In genomic region chr3:147662705-147663104, GRCh38 we compare ENCODE assay signal across 37 cellular contexts.
"Had no signal": no experiment of that assay in that cellular context is flagged by ENCODE, and none has a peak within 500 bp of the region (broad histone marks: within the 10 kb centered on the region; RNA-seq: fewer than 3 reads in every experiment).

No MANE protein-coding gene starts in this region.

- H3K27me3 Mint-ChIP-seq: activated naive CD4-positive, alpha-beta T cell treated with anti-CD3 and anti-CD28 coated beads, Interleukin-2, amount 10 ng/mL, durations not matched to agents 7 days and 5 days; activated naive CD4-positive, alpha-beta T cell treated with anti-CD3 and anti-CD28 coated beads, Interleukin-2, amount 50 U/mL, for 24 hours; activated naive CD8-positive, alpha-beta T cell; activated naive CD8-positive, alpha-beta T cell treated with anti-CD3 and anti-CD28 coated beads for 36 hours; activated naive CD8-positive, alpha-beta T cell treated with anti-CD3 and anti-CD28 coated beads, Interleukin-2, amount 10 ng/mL, durations not matched to agents 7 days and 5 days; activated naive CD8-positive, alpha-beta T cell treated with anti-CD3 and anti-CD28 coated beads, Interleukin-2, amount 50 U/mL, for 24 hours; activated T-cell treated with anti-CD3 and anti-CD28 coated beads, Interleukin-2, amount 50 U/mL, for 24 hours; activated T-helper 17 cell treated with anti-CD3 and anti-CD28 coated beads, Interleukin-2, amount 50 U/mL, for 72 hours; brain; central memory CD8-positive, alpha-beta T cell had no signal

- H3K9me3 Mint-ChIP-seq: activated naive CD4-positive, alpha-beta T cell treated with anti-CD3 and anti-CD28 coated beads, Interleukin-2, amount 10 ng/mL, durations not matched to agents 7 days and 5 days; activated naive CD8-positive, alpha-beta T cell treated with anti-CD3 and anti-CD28 coated beads for 36 hours; activated naive CD8-positive, alpha-beta T cell treated with anti-CD3 and anti-CD28 coated beads, Interleukin-2, amount 10 ng/mL, durations not matched to agents 7 days and 5 days; activated naive CD8-positive, alpha-beta T cell treated with anti-CD3 and anti-CD28 coated beads, Interleukin-2, amount 50 U/mL, for 24 hours; activated T-cell treated with anti-CD3 and anti-CD28 coated beads, Interleukin-2, amount 50 U/mL, for 4 hours; activated T-helper 1 cell treated with anti-CD3 and anti-CD28 coated beads, Interleukin-12 subunit alpha, Interleukin-12 subunit beta, Interleukin-2, Interleukin-4 antibody, amounts not matched to agents 30 ng/mL and 10 ng/mL and 1 ng/mL, durations not matched to agents 14 hours and 24 hours and 36 hours; activated T-helper 2 cell treated with anti-CD3 and anti-CD28 coated beads, Interferon-gamma antibody, Interleukin-2, Interleukin-4, amounts not matched to agents 10 μg/mL and 5 μg/mL and 100 μg/mL, durations not matched to agents 14 hours and 24 hours and 36 hours had no signal

- H3K4me3 Mint-ChIP-seq: activated naive CD4-positive, alpha-beta T cell treated with anti-CD3 and anti-CD28 coated beads for 36 hours; activated naive CD4-positive, alpha-beta T cell treated with anti-CD3 and anti-CD28 coated beads, Interleukin-2, amount 10 ng/mL, durations not matched to agents 7 days and 5 days; activated naive CD4-positive, alpha-beta T cell treated with anti-CD3 and anti-CD28 coated beads, Interleukin-2, amount 50 U/mL, for 24 hours; activated naive CD8-positive, alpha-beta T cell; activated naive CD8-positive, alpha-beta T cell treated with anti-CD3 and anti-CD28 coated beads for 36 hours; activated naive CD8-positive, alpha-beta T cell treated with anti-CD3 and anti-CD28 coated beads, Interleukin-2, amount 10 ng/mL, durations not matched to agents 7 days and 5 days; activated naive CD8-positive, alpha-beta T cell treated with anti-CD3 and anti-CD28 coated beads, Interleukin-2, amount 50 U/mL, for 24 hours; activated T-cell treated with anti-CD3 and anti-CD28 coated beads, Interleukin-2, amount 50 U/mL, for 24 hours; activated T-cell treated with anti-CD3 and anti-CD28 coated beads, Interleukin-2, amount 50 U/mL, for 4 hours; activated T-cell treated with anti-CD3 and anti-CD28 coated beads, Interleukin-2, amount 50 U/mL, for 72 hours; activated T-helper 1 cell treated with anti-CD3 and anti-CD28 coated beads, Interleukin-12 subunit alpha, Interleukin-12 subunit beta, Interleukin-2, Interleukin-4 antibody, amounts not matched to agents 30 ng/mL and 10 ng/mL and 1 ng/mL, durations not matched to agents 14 hours and 24 hours and 36 hours; activated T-helper 17 cell treated with anti-CD3 and anti-CD28 coated beads, Interleukin-2, amount 50 U/mL, for 72 hours; brain; central memory CD8-positive, alpha-beta T cell had no signal

- ATAC-seq: activated naive CD4-positive, alpha-beta T cell treated with anti-CD3 and anti-CD28 coated beads, Interleukin-2, amount 50 U/mL, for 72 hours; activated naive CD8-positive, alpha-beta T cell treated with anti-CD3 and anti-CD28 coated beads, Interleukin-2, amount 50 U/mL, for 24 hours; activated T-cell treated with anti-CD3 and anti-CD28 coated beads, Interleukin-2, amount 50 U/mL, for 4 hours; activated T-cell treated with anti-CD3 and anti-CD28 coated beads, Interleukin-2, amount 50 U/mL, for 72 hours; activated T-helper 17 cell treated with anti-CD3 and anti-CD28 coated beads, Interleukin-2, amount 50 U/mL, for 72 hours; body of pancreas had no signal

- H3K4me1 Mint-ChIP-seq: activated naive CD4-positive, alpha-beta T cell treated with anti-CD3 and anti-CD28 coated beads, Interleukin-2, amount 10 ng/mL, durations not matched to agents 7 days and 5 days; activated naive CD4-positive, alpha-beta T cell treated with anti-CD3 and anti-CD28 coated beads, Interleukin-2, amount 50 U/mL, for 24 hours; activated naive CD8-positive, alpha-beta T cell treated with anti-CD3 and anti-CD28 coated beads for 36 hours; activated naive CD8-positive, alpha-beta T cell treated with anti-CD3 and anti-CD28 coated beads, Interleukin-2, amount 10 ng/mL, durations not matched to agents 7 days and 5 days; activated naive CD8-positive, alpha-beta T cell treated with anti-CD3 and anti-CD28 coated beads, Interleukin-2, amount 50 U/mL, for 24 hours; activated T-helper 17 cell treated with anti-CD3 and anti-CD28 coated beads, Interleukin-2, amount 50 U/mL, for 72 hours; central memory CD8-positive, alpha-beta T cell had no signal

- H3K36me3 ChIP-seq: adrenal gland, ascending aorta, brain microvascular endothelial cell, breast epithelium, cardiac muscle cell had no signal

- DNase-seq: activated effector memory CD4-positive, alpha-beta T cell treated with anti-CD3 and anti-CD28 coated beads, Interleukin-2, amount 50 U/mL, for 16 hours; activated effector memory CD4-positive, alpha-beta T cell treated with Interleukin-2 at 50 U/mL for 16 hours; activated gamma-delta T cell; activated gamma-delta T cell treated with Interleukin-2 at 50 U/mL for 16 hours; activated naive CD4-positive, alpha-beta T cell; activated naive CD4-positive, alpha-beta T cell treated with anti-CD3 and anti-CD28 coated beads for 36 hours; activated naive CD4-positive, alpha-beta T cell treated with anti-CD3 and anti-CD28 coated beads, Interleukin-2, amount 10 ng/mL, durations not matched to agents 7 days and 5 days; activated naive CD4-positive, alpha-beta T cell treated with anti-CD3 and anti-CD28 coated beads, Interleukin-2, amount 50 U/mL, for 16 hours; activated naive CD4-positive, alpha-beta T cell treated with Interleukin-2 at 50 U/mL for 16 hours; activated naive CD8-positive, alpha-beta T cell treated with anti-CD3 and anti-CD28 coated beads for 36 hours; activated naive CD8-positive, alpha-beta T cell treated with anti-CD3 and anti-CD28 coated beads, Interleukin-2, amount 10 ng/mL, durations not matched to agents 7 days and 5 days; activated naive CD8-positive, alpha-beta T cell treated with anti-CD3 and anti-CD28 coated beads, Interleukin-2, amount 50 U/mL, for 24 hours; activated T-cell treated with anti-CD3 and anti-CD28 coated beads, Interleukin-2, amount 50 U/mL, for 24 hours; activated T-cell treated with anti-CD3 and anti-CD28 coated beads, Interleukin-2, amount 50 U/mL, for 4 hours; activated T-cell treated with anti-CD3 and anti-CD28 coated beads, Interleukin-2, amount 50 U/mL, for 48 hours; activated T-cell treated with anti-CD3 and anti-CD28 coated beads, Interleukin-2, amount 50 U/mL, for 72 hours; adrenal gland; amniotic stem cell; amygdala; anterior cingulate cortex; aorta; body of pancreas; brain microvascular endothelial cell; caudate nucleus; central memory CD4-positive, alpha-beta T cell; cerebellar nuclear complex had no signal

- H3K27me3 ChIP-seq: adrenal gland, ascending aorta, body of pancreas, brain microvascular endothelial cell, breast epithelium, cardiac muscle cell had no signal

- H3K9me3 ChIP-seq: adrenal gland, ascending aorta, body of pancreas, breast epithelium had no signal

- H3K4me3 ChIP-seq: adrenal gland, ascending aorta, body of pancreas, breast epithelium, cardiac muscle cell had no signal

- H3K27ac Mint-ChIP-seq: activated naive CD4-positive, alpha-beta T cell treated with anti-CD3 and anti-CD28 coated beads for 36 hours; activated naive CD4-positive, alpha-beta T cell treated with anti-CD3 and anti-CD28 coated beads, Interleukin-2, amount 10 ng/mL, durations not matched to agents 7 days and 5 days; activated naive CD4-positive, alpha-beta T cell treated with anti-CD3 and anti-CD28 coated beads, Interleukin-2, amount 50 U/mL, for 24 hours; activated naive CD4-positive, alpha-beta T cell treated with anti-CD3 and anti-CD28 coated beads, Interleukin-2, amount 50 U/mL, for 72 hours; activated naive CD8-positive, alpha-beta T cell; activated naive CD8-positive, alpha-beta T cell treated with anti-CD3 and anti-CD28 coated beads for 36 hours; activated naive CD8-positive, alpha-beta T cell treated with anti-CD3 and anti-CD28 coated beads, Interleukin-2, amount 10 ng/mL, durations not matched to agents 7 days and 5 days; activated naive CD8-positive, alpha-beta T cell treated with anti-CD3 and anti-CD28 coated beads, Interleukin-2, amount 50 U/mL, for 24 hours; activated T-cell treated with anti-CD3 and anti-CD28 coated beads, Interleukin-2, amount 50 U/mL, for 24 hours; activated T-cell treated with anti-CD3 and anti-CD28 coated beads, Interleukin-2, amount 50 U/mL, for 72 hours; activated T-helper 1 cell treated with anti-CD3 and anti-CD28 coated beads, Interleukin-12 subunit alpha, Interleukin-12 subunit beta, Interleukin-2, Interleukin-4 antibody, amounts not matched to agents 30 ng/mL and 10 ng/mL and 1 ng/mL, durations not matched to agents 14 hours and 24 hours and 36 hours; activated T-helper 17 cell treated with anti-CD3 and anti-CD28 coated beads, Interleukin-2, amount 50 U/mL, for 72 hours; activated T-helper 2 cell treated with anti-CD3 and anti-CD28 coated beads, Interferon-gamma antibody, Interleukin-2, Interleukin-4, amounts not matched to agents 10 μg/mL and 5 μg/mL and 100 μg/mL, durations not matched to agents 14 hours and 24 hours and 36 hours had no signal

- H3K36me3 Mint-ChIP-seq: activated naive CD4-positive, alpha-beta T cell treated with anti-CD3 and anti-CD28 coated beads, Interleukin-2, amount 10 ng/mL, durations not matched to agents 7 days and 5 days; activated naive CD4-positive, alpha-beta T cell treated with anti-CD3 and anti-CD28 coated beads, Interleukin-2, amount 50 U/mL, for 24 hours; activated naive CD4-positive, alpha-beta T cell treated with anti-CD3 and anti-CD28 coated beads, Interleukin-2, amount 50 U/mL, for 72 hours; activated naive CD8-positive, alpha-beta T cell; activated naive CD8-positive, alpha-beta T cell treated with anti-CD3 and anti-CD28 coated beads for 36 hours; activated naive CD8-positive, alpha-beta T cell treated with anti-CD3 and anti-CD28 coated beads, Interleukin-2, amount 10 ng/mL, durations not matched to agents 7 days and 5 days; brain had no signal

- H3K27ac ChIP-seq: adrenal gland, ascending aorta, body of pancreas, brain microvascular endothelial cell, breast epithelium, cardiac muscle cell had no signal

- H3K4me1 ChIP-seq: adrenal gland, ascending aorta, body of pancreas, breast epithelium had no signal
